11 cellular contexts compared by ENCODE assay signal in the genomic region with DNA sequence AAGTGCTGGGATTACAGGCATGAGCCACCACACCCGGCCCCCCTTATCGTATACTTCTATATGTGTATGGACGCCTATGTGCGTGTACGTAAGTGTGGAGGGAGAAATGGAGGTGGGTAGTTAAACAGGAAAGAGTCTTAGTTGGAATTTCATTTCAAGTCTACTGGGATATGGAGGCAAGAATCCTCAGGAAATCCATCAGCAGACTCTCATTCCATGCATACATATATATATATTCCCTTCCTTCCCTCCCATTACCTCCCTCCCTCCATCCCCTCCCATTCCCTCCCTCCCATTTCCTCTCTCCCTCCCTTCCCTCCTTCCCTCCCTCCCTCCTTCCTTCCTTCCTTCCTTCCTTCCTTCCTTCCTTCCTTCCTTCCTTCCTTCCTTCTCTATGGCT.
"Had no signal": no experiment of that assay in that cellular context is flagged by ENCODE, and none has a peak within 500 bp of the region (broad histone marks: within the 10 kb centered on the region; RNA-seq: fewer than 3 reads in every experiment).

No MANE protein-coding gene starts in this region.

- H3K27ac ChIP-seq: GM23248 had no signal

- H3K4me2 ChIP-seq: GM23338 had no signal

- FAIRE-seq: H1, H54 had no signal

- H3K9me3 ChIP-seq: HAP-1 had no signal

- H3K36me3 ChIP-seq: HAP-1 had no signal

- H3K9ac ChIP-seq: GM23248 had no signal

- DNase-seq: GM23248, GOT3, H7, H9, HCEC 1CT, HFFc6 had no signal

- ATAC-seq: GM23338, HCT116 had no signal

- H2AFZ ChIP-seq: GM23248, GM23338 had no signal

- H3K4me1 ChIP-seq: HAP-1 had no signal

- H3K4me3 ChIP-seq: GM23248, GM23338, HAP-1 had no signal
